Comparison of ENCODE assay signal across 1 cellular context in the genomic region with DNA sequence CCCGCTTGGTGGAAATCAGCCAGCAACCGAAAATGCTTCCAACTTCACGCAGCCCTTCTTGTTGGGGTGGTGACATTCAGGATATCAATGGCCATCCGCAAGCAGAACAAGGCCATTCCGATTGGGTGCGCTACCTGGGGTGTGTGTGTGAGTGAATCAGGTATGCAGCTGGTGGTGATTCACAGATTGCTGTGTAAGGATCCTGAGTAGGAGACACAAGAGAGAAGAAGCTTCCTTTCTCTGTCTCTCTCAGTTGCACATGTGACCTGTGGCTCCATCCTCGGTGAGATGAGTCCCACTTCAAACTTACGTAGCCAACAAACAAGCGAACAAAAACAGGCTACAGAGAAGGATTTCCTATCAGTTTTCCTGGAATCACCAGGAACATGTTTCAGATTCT.
TF ChIP-seq lines count a peak whose summit lies in the region.

No MANE protein-coding gene starts in this region.

TF ChIP-seq in IMR-90, 13 proteins besides CTCF, POLR2A, EP300 and RAD21:
- no peak for TF ChIP-seq BHLHE40 (IDR thresholded peaks at IDR 0.05; ENCODE audit: low read depth, low read length)
- no peak for TF ChIP-seq SMC3 (IDR thresholded peaks at IDR 0.05; ENCODE audit: low read depth, low read length)
- no peak for TF ChIP-seq RCOR1 (IDR thresholded peaks at IDR 0.05; ENCODE audit: insufficient replicate concordance, low read length)
- no peak for TF ChIP-seq CHD1 (IDR thresholded peaks at IDR 0.05; ENCODE audit: low read depth, low read length)
- TF ChIP-seq USF2 (IDR thresholded peaks at IDR 0.05; ENCODE audit: low read depth, low read length), result no peak
- no peak for TF ChIP-seq NFE2L2 (IDR thresholded peaks at IDR 0.05; ENCODE audit: low read depth, low read length)
- TF ChIP-seq RFX5 (IDR thresholded peaks at IDR 0.05; ENCODE audit: low read depth, low read length), result no peak
- no peak for TF ChIP-seq CEBPB (IDR thresholded peaks at IDR 0.05; ENCODE audit: low read depth, low read length)
- TF ChIP-seq MAFK (IDR thresholded peaks at IDR 0.05; ENCODE audit: low read depth, low read length), result no peak
